26 cellular contexts compared by ENCODE assay signal in genomic region chr15:71729319-71729718, GRCh38.
"Had no signal": no experiment of that assay in that cellular context is flagged by ENCODE, and none has a peak within 500 bp of the region (broad histone marks: within the 10 kb centered on the region; RNA-seq: fewer than 3 reads in every experiment).

No MANE protein-coding gene starts in this region.

- H3K27me3 ChIP-seq: brain microvascular endothelial cell had no signal

- H3K9me3 Mint-ChIP-seq: activated CD4-positive, alpha-beta memory T cell treated with anti-CD3 and anti-CD28 coated beads for 36 hours; activated CD4-positive, alpha-beta T cell treated with anti-CD3 and anti-CD28 coated beads, Interleukin-2, amount 10 ng/mL, durations not matched to agents 7 days and 5 days; activated naive CD4-positive, alpha-beta T cell treated with anti-CD3 and anti-CD28 coated beads for 36 hours; activated T-cell treated with anti-CD3 and anti-CD28 coated beads, Interleukin-2, amount 50 U/mL, for 4 hours; T-cell had no signal

- H3K27ac ChIP-seq: brain microvascular endothelial cell, SK-N-MC, VCaP had no signal

- H3K4me1 Mint-ChIP-seq: activated CD4-positive, alpha-beta T cell treated with anti-CD3 and anti-CD28 coated beads, Interleukin-2, amount 10 ng/mL, durations not matched to agents 7 days and 5 days; T-cell had no signal

- H3K4me3 Mint-ChIP-seq: activated CD4-positive, alpha-beta memory T cell treated with anti-CD3 and anti-CD28 coated beads for 36 hours; activated CD4-positive, alpha-beta T cell treated with anti-CD3 and anti-CD28 coated beads, Interleukin-2, amount 10 ng/mL, durations not matched to agents 7 days and 5 days; activated naive CD4-positive, alpha-beta T cell treated with anti-CD3 and anti-CD28 coated beads for 36 hours; activated naive CD8-positive, alpha-beta T cell; activated T-cell treated with anti-CD3 and anti-CD28 coated beads, Interleukin-2, amount 50 U/mL, for 4 hours; T-cell had no signal

- H3K27ac Mint-ChIP-seq: activated CD4-positive, alpha-beta memory T cell treated with anti-CD3 and anti-CD28 coated beads for 36 hours; activated CD4-positive, alpha-beta T cell treated with anti-CD3 and anti-CD28 coated beads, Interleukin-2, amount 10 ng/mL, durations not matched to agents 7 days and 5 days; activated naive CD4-positive, alpha-beta T cell treated with anti-CD3 and anti-CD28 coated beads for 36 hours; activated naive CD8-positive, alpha-beta T cell; T-cell had no signal

- H3K36me3 Mint-ChIP-seq: activated CD4-positive, alpha-beta memory T cell treated with anti-CD3 and anti-CD28 coated beads for 36 hours; activated naive CD8-positive, alpha-beta T cell; T-cell had no signal

- ATAC-seq: activated T-cell treated with anti-CD3 and anti-CD28 coated beads, Interleukin-2, amount 50 U/mL, for 4 hours; Right ventricle myocardium inferior; T-cell had no signal

- H3K4me3 ChIP-seq: SK-N-MC had no signal

- DNase-seq: activated CD4-positive, alpha-beta memory T cell treated with anti-CD3 and anti-CD28 coated beads for 36 hours; activated CD4-positive, alpha-beta T cell treated with anti-CD3 and anti-CD28 coated beads, Interleukin-2, amount 10 ng/mL, durations not matched to agents 7 days and 5 days; activated CD4-positive, CD25-positive, alpha-beta regulatory T cell; activated CD8-positive, alpha-beta memory T cell treated with anti-CD3 and anti-CD28 coated beads for 24 hours; activated gamma-delta T cell; activated naive CD4-positive, alpha-beta T cell treated with anti-CD3 and anti-CD28 coated beads for 36 hours; activated T-cell treated with anti-CD3 and anti-CD28 coated beads, Interleukin-2, amount 50 U/mL, for 4 hours; amygdala; brain microvascular endothelial cell; Kasumi-1; KBM-7; NCI-H1092; NCI-H1417; NCI-H1930; NCI-H2171 treated with DMSO at 0.1 percent for 48 hours; NCI-H345; NCI-H510A; NCI-H526 treated with DMSO at 0.1 percent for 48 hours; NCI-H82; T-cell; T-helper 2 cell; T1000 had no signal
